Comparison of ENCODE assay signal across 8 cellular contexts in genomic region chr22:46763051-46763705, GRCh38. TPM values are rescaled to one million over a fixed set of nuclear protein-coding genes. Genes with fewer than 3 reads are reported as not detected.
DNase-seq lines count a peak whose midpoint lies in the region; ATAC-seq and TF ChIP-seq lines count a peak whose summit lies in the region.

No MANE protein-coding gene starts in this region.

- peak overlapping the region; percentile 99 to 100 (median 99) for H3K27ac Mint-ChIP-seq in CD4-positive, CD25-positive, alpha-beta regulatory T cell
- H3K27ac Mint-ChIP-seq in activated naive CD4-positive, alpha-beta T cell treated with anti-CD3 and anti-CD28 coated beads for 36 hours = peak overlapping the region; percentile 98

- H3K9me3 Mint-ChIP-seq in CD4-positive, CD25-positive, alpha-beta regulatory T cell = no peaks in the 10 kb centered on the region
- no peaks in the 10 kb centered on the region for H3K9me3 Mint-ChIP-seq in activated naive CD4-positive, alpha-beta T cell treated with anti-CD3 and anti-CD28 coated beads for 36 hours

- H3K27me3 Mint-ChIP-seq in CD4-positive, CD25-positive, alpha-beta regulatory T cell = no peaks in the 10 kb centered on the region
- H3K27me3 Mint-ChIP-seq in activated naive CD4-positive, alpha-beta T cell treated with anti-CD3 and anti-CD28 coated beads for 36 hours (ENCODE audit: low read depth) = no peaks in the 10 kb centered on the region

- peaks cover 14% of the 10 kb centered on the region for H3K36me3 Mint-ChIP-seq in CD4-positive, CD25-positive, alpha-beta regulatory T cell
- H3K36me3 Mint-ChIP-seq in activated naive CD4-positive, alpha-beta T cell treated with anti-CD3 and anti-CD28 coated beads for 36 hours (ENCODE audit: low read depth) = peaks cover 16% of the 10 kb centered on the region

- no peaks in the 10 kb centered on the region for H3K9me3 ChIP-seq in CD4-positive, CD25-positive, alpha-beta regulatory T cell (ENCODE audit: control insufficient read depth in 2 of 2, low read length in 2 of 2)
- H3K9me3 ChIP-seq in cardiac muscle cell (ENCODE audit: low read depth) = no peaks in the 10 kb centered on the region

- peaks cover 45% of the 10 kb centered on the region for H3K4me1 ChIP-seq in CD4-positive, CD25-positive, alpha-beta regulatory T cell (ENCODE audit: control insufficient read depth, insufficient read depth, low read length, poor library complexity, severe bottlenecking)
- peaks cover 9% of the 10 kb centered on the region for H3K4me1 ChIP-seq in cardiac muscle cell (ENCODE audit: low read depth)

- H3K27ac ChIP-seq in CD4-positive, CD25-positive, alpha-beta regulatory T cell (ENCODE audit: insufficient read depth, low read length, poor library complexity, severe bottlenecking) = peak overlapping the region; percentile 92
- H3K27ac ChIP-seq in cardiac muscle cell = peak overlapping the region; percentile 97

- peak overlapping the region; percentile 95 to 100 (median 99) for H3K4me3 Mint-ChIP-seq in CD4-positive, CD25-positive, alpha-beta regulatory T cell
- peak overlapping the region; percentile 99 for H3K4me3 Mint-ChIP-seq in activated naive CD4-positive, alpha-beta T cell treated with anti-CD3 and anti-CD28 coated beads for 36 hours

- H3K4me1 Mint-ChIP-seq in CD4-positive, CD25-positive, alpha-beta regulatory T cell = peaks cover 12 to 77% (median 52%) of the 10 kb centered on the region in 4 donors
- H3K4me1 Mint-ChIP-seq in activated naive CD4-positive, alpha-beta T cell treated with anti-CD3 and anti-CD28 coated beads for 36 hours (ENCODE audit: low read depth) = peaks cover 59% of the 10 kb centered on the region

- TF ChIP-seq CTCF in cardiac muscle cell (IDR thresholded peaks at IDR 0.05; ENCODE audit: low read depth, low read length) (no peak), retinal pigment epithelial cell (conservative IDR thresholded peaks at IDR 0.05; ENCODE audit: low read depth, low read length) (no peak)

- intact Hi-C loops in activated naive CD4-positive, alpha-beta T cell treated with anti-CD3 and anti-CD28 coated beads for 36 hours (cut with micrococcal nuclease) = no loop called here

- CTCF ChIA-PET in activated naive CD4-positive, alpha-beta T cell treated with anti-CD3 and anti-CD28 coated beads for 36 hours (lab: Charles Lee) = interaction anchor here (0.6 to 10.8 kb wide), 6 partner anchors 10 to 236 kb away, joined by 3 to 214 read pairs (median 4); partner anchors contain the start of gene CERK

- DNase-seq in CD4-positive, CD25-positive, alpha-beta regulatory T cell = peak; percentile 33 to 52 (median 37)
- DNase-seq in HT1080 (ENCODE audit: low read depth) (peak; percentile 32), cardiac muscle cell (ENCODE audit: low read depth in 1 of 2, low spot score in 1 of 2) (peak in 1 of 2 donors; percentile 56), retinal pigment epithelial cell (ENCODE audit: low read depth) (no peak), NCI-H187 (lab: John Stamatoyannopoulos, UW) (no peak)
- DNase-seq in activated naive CD4-positive, alpha-beta T cell treated with anti-CD3 and anti-CD28 coated beads for 36 hours = no peak

- H3K27me3 ChIP-seq in CD4-positive, CD25-positive, alpha-beta regulatory T cell (ENCODE audit: control insufficient read depth, insufficient read depth, low read length) = no peaks in the 10 kb centered on the region
- no peaks in the 10 kb centered on the region for H3K27me3 ChIP-seq in cardiac muscle cell

- ATAC-seq in CD4-positive, CD25-positive, alpha-beta regulatory T cell (ENCODE audit: low read depth in 2 of 2) = peak in 1 of 2 donors; percentile 16
- peak; percentile 44 for ATAC-seq in GM19397 (IDR thresholded peaks at IDR 0.05; ENCODE audit: unreplicated experiment)
- no peak for ATAC-seq in HG02970 (IDR thresholded peaks at IDR 0.05; ENCODE audit: low FRiP score, unreplicated experiment)

- H3K4me3 ChIP-seq in CD4-positive, CD25-positive, alpha-beta regulatory T cell (ENCODE audit: low read depth, low read length) = peak overlapping the region; percentile 83
- H3K4me3 ChIP-seq in cardiac muscle cell = peak overlapping the region; percentile 96
- peak overlapping the region; percentile 98 for H3K4me3 ChIP-seq in retinal pigment epithelial cell (ENCODE audit: low read length)

- H3K36me3 ChIP-seq in CD4-positive, CD25-positive, alpha-beta regulatory T cell (ENCODE audit: control insufficient read depth, insufficient read depth, low read length) = peaks cover 4% of the 10 kb centered on the region
- H3K36me3 ChIP-seq in cardiac muscle cell = no peaks in the 10 kb centered on the region

RNA-seq across cellular contexts. Expression of gene TBC1D22A, which starts 0.7 kb away (rescaled TPM):
- total RNA-seq in CD4-positive, CD25-positive, alpha-beta regulatory T cell = 42.5 TPM
- 10 to 100 TPM; 19.8 to 34.0 (median 23.0) TPM for polyA plus RNA-seq in CD4-positive, CD25-positive, alpha-beta regulatory T cell
- total RNA-seq in HT1080 (2014; rRNA removed; shearing (Covaris generic)) = 10.7 and 12.2 TPM in 2 replicates
- polyA plus RNA-seq in HT1080 (2015; cell fraction: cytosol; rRNA removed) = 21.7 and 22.9 TPM in 2 replicates
- polyA plus RNA-seq in HT1080 (2015; cell fraction: nucleus; rRNA removed) = 18.1 and 18.8 TPM in 2 replicates
- total RNA-seq in activated naive CD4-positive, alpha-beta T cell treated with anti-CD3 and anti-CD28 coated beads for 36 hours = 10 to 100 TPM; 20.1 to 21.4 TPM
- total RNA-seq in cardiac muscle cell = 16.2 and 16.6 TPM in 2 replicates
- polyA plus RNA-seq in cardiac muscle cell = 15.2 and 18.5 TPM in 2 replicates

RNA-seq across cellular contexts. Expression of gene CERK, which starts 25.1 kb away (rescaled TPM):
- 105 TPM for total RNA-seq in CD4-positive, CD25-positive, alpha-beta regulatory T cell
- 10 to 100 TPM; 75.5 to 94.3 (median 81.5) TPM for polyA plus RNA-seq in CD4-positive, CD25-positive, alpha-beta regulatory T cell
- 59.0 and 61.2 TPM in 2 replicates for total RNA-seq in HT1080 (2014; rRNA removed; shearing (Covaris generic))
- polyA plus RNA-seq in HT1080 (2015; cell fraction: cytosol; rRNA removed) = 34.2 and 40.8 TPM in 2 replicates
- 24.1 and 24.4 TPM in 2 replicates for polyA plus RNA-seq in HT1080 (2015; cell fraction: nucleus; rRNA removed)
- total RNA-seq in activated naive CD4-positive, alpha-beta T cell treated with anti-CD3 and anti-CD28 coated beads for 36 hours = 10 to 100 TPM; 32.6 to 34.9 TPM
- total RNA-seq in cardiac muscle cell = 65.4 and 74.9 TPM in 2 replicates
- 37.2 and 53.7 TPM in 2 replicates for polyA plus RNA-seq in cardiac muscle cell

Comparison
In these comparisons a context has a peak if more than half of its experiments do, and no peak if none do; other contexts are left out.
1. DNase-seq: peak in CD4-positive, CD25-positive, alpha-beta regulatory T cell (3 of 3) and HT1080 (single experiment); none in activated naive CD4-positive, alpha-beta T cell treated with anti-CD3 and anti-CD28 coated beads for 36 hours (single experiment), retinal pigment epithelial cell (single experiment) and NCI-H187 (0 of 2).
2. Peak in every context shown above with its lines, with median percentiles within 50 percentile points of each other: H3K4me3 ChIP-seq.